Comparison of ENCODE assay signal across 8 cellular contexts in genomic region chr2:219597552-219598307, GRCh38. TPM values are rescaled to one million over a fixed set of nuclear protein-coding genes. Genes with fewer than 3 reads are reported as not detected.
A peak's percentile ranks its signal among the peaks of the same experiment; 100 is the strongest.
DNase-seq lines count a peak whose midpoint lies in the region; ATAC-seq, FAIRE-seq and TF ChIP-seq lines count a peak whose summit lies in the region.

STK11IP (plus strand) TSS chr2:219597857; CDS start chr2:219598120, 263 bp downstream.

- H3K36me3 ChIP-seq in kidney (ENCODE audit: control insufficient read depth in 1 of 2, insufficient read depth in 2 of 2, low read length in 2 of 2), result peaks cover 5 to 17% of the 10 kb centered on the region in 2 donors

- peak; percentile 91 for ATAC-seq in HG03439 (IDR thresholded peaks at IDR 0.05; ENCODE audit: unreplicated experiment)

- peak; percentile 97 for TF ChIP-seq POLR2A in GM19193 (IDR thresholded peaks at IDR 0.05; ENCODE audit: extremely low read depth, insufficient read depth, insufficient read length)

- peak within 1 kb of the TSS; percentile 77 to 90 for H3K4me3 ChIP-seq in kidney (ENCODE audit: low read length in 2 of 2)

- H3K9me3 ChIP-seq in kidney (ENCODE audit: control insufficient read depth in 1 of 2, low read length in 2 of 2), result no peaks in the 10 kb centered on the region

- H3K9me3 Mint-ChIP-seq in chondrocyte (ENCODE audit: low read depth), result no peaks in the 10 kb centered on the region

- H3K27me3 Mint-ChIP-seq in chondrocyte (ENCODE audit: low read depth), result no peaks in the 10 kb centered on the region

- DNase-seq in AML-193 (lab: John Stamatoyannopoulos, UW), result peak; percentile 89 to 94
- peak; percentile 95 for DNase-seq in NCI-H510A treated with DMSO at 0.1 percent for 48 hours (lab: John Stamatoyannopoulos, UW)
- peak; percentile 84 to 88 for DNase-seq in activated CD4-positive, alpha-beta T cell treated with anti-CD3 and anti-CD28 coated beads for 24 hours (ENCODE audit: low read depth in 2 of 2)
- DNase-seq in chondrocyte (ENCODE audit: low spot score), result peak; percentile 97
- DNase-seq in kidney, result peak; percentile 99
- DNase-seq in stimulated activated CD4-positive, alpha-beta T cell treated with anti-CD3 and anti-CD28 coated beads, Interleukin-15, amount 100 ng/mL, for 24 hours, result peak; percentile 95

- peak within 1 kb of the TSS; percentile 93 to 98 for H3K27ac ChIP-seq in kidney (ENCODE audit: low read depth in 2 of 2, low read length in 2 of 2)

- H3K4me3 Mint-ChIP-seq in chondrocyte (ENCODE audit: unreplicated experiment), result peak within 1 kb of the TSS; percentile 94

- intact Hi-C loops in kidney (cut with DNase I), result no loop called here

- H3K4me1 Mint-ChIP-seq in chondrocyte (ENCODE audit: low read depth), result peaks cover 39% of the 10 kb centered on the region

- H3K27ac Mint-ChIP-seq in chondrocyte (ENCODE audit: unreplicated experiment), result peak within 1 kb of the TSS; percentile 96

- TF ChIP-seq CTCF in chondrocyte (IDR thresholded peaks at IDR 0.05) (no peak), kidney (IDR thresholded peaks at IDR 0.05; ENCODE audit: borderline replicate concordance, extremely low read depth, insufficient read depth) (no peak)

- no peak for FAIRE-seq in kidney (lab: Jason Lieb, UNC)

- H3K36me3 Mint-ChIP-seq in chondrocyte (ENCODE audit: low read depth), result peaks cover 6% of the 10 kb centered on the region

- H3K4me1 ChIP-seq in kidney (ENCODE audit: control insufficient read depth in 1 of 2, insufficient read depth in 1 of 2, low read depth in 1 of 2, low read length in 2 of 2), result peaks cover 10 to 13% of the 10 kb centered on the region in 2 donors

- peak within 1 kb of the TSS; percentile 83 to 88 for H3K9ac ChIP-seq in kidney (ENCODE audit: low read length in 2 of 2)

RNA-seq across cellular contexts. Expression of gene STK11IP, which starts in this region (rescaled TPM):
- 25.5 to 31.9 TPM (median 28.5 TPM) in 3 replicates for total RNA-seq in chondrocyte
- total RNA-seq in kidney, result 33.7 TPM
- polyA plus RNA-seq in kidney (ENCODE audit: insufficient read depth, low read depth, low replicate concordance), result 12.5 TPM

Comparison
In these comparisons a context has a peak if more than half of its experiments do, and no peak if none do; other contexts are left out.
1. Peak in every context shown above with its lines: DNase-seq, ATAC-seq, H3K4me3 ChIP-seq and H3K27ac ChIP-seq.